6 cellular contexts compared by ENCODE assay signal in the genomic region with DNA sequence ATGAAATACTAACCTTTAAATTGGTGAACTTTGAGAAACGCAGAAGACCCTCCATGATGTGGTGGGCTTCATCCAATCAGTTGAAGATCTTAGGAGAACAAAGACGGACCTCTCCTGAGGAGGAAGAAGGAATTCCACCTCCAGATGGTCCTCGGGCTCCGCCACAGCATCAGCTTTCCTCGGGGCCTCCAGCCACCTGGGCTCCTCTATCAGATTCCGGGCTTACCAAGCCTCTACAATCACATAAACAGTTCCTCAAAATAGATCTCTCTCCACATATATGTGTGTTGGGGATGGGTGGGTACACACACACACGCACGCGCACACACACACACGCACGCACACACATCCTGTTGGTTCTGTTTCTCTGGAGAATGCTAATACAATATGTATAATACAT. TPM values are rescaled to one million over a fixed set of nuclear protein-coding genes. Genes with fewer than 3 reads are reported as not detected.
"Had no signal": no experiment of that assay in that cellular context is flagged by ENCODE, and none has a peak within 500 bp of the region (broad histone marks: within the 10 kb centered on the region; RNA-seq: fewer than 3 reads in every experiment).

No MANE protein-coding gene starts in this region.

- H3K4me3 Mint-ChIP-seq: GM23338, H9 had no signal

- H3K27ac Mint-ChIP-seq: GM23338, H9 had no signal

- ATAC-seq: GM23338 had no signal

- DNase-seq: H9, HCEC 1CT, IMR-90 had no signal

- H3K4me1 Mint-ChIP-seq: GM23338, H9 had no signal

RNA-seq across cellular contexts. Expression of a gene that starts 18.8 kb away (rescaled TPM):
- total RNA-seq: H1, H9, HT-29, IMR-90 had no signal

RNA-seq across cellular contexts. Expression of a gene that starts 40.0 kb away (rescaled TPM):
- total RNA-seq: GM23338, H1, H9, HT-29, IMR-90 had no signal
